ENCODE assay signal across 14 cellular contexts in genomic region chr15:39584662-39585393, GRCh38. TPM values are rescaled to one million over a fixed set of nuclear protein-coding genes. Genes with fewer than 3 reads are reported as not detected.
DNase-seq lines count a peak whose midpoint lies in the region; ATAC-seq and TF ChIP-seq lines count a peak whose summit lies in the region.
"Had no signal": no experiment of that assay in that cellular context is flagged by ENCODE, and none has a peak within 500 bp of the region (broad histone marks: within the 10 kb centered on the region; RNA-seq: fewer than 3 reads in every experiment).

No MANE protein-coding gene starts in this region.

- ATAC-seq in psoas muscle, result no peak
- no peak for ATAC-seq in GM19351 (IDR thresholded peaks at IDR 0.05; ENCODE audit: unreplicated experiment)
- ATAC-seq in HG02678 (IDR thresholded peaks at IDR 0.05; ENCODE audit: unreplicated experiment), result no peak
- ATAC-seq in GM18868 (IDR thresholded peaks at IDR 0.05; ENCODE audit: unreplicated experiment), result no peak
- ATAC-seq: stimulated activated naive B cell treated with anti-CD40 and anti-IgM and Interleukin-4, amounts not matched to agents 10 μg/mL and 1 μg/mL and 100 μg/mL, for 72 hours; T-cell had no signal

- peaks cover 16% of the 10 kb centered on the region for H3K4me1 ChIP-seq in adipocyte (ENCODE audit: control insufficient read depth, insufficient read depth, low read length)
- H3K4me1 ChIP-seq in psoas muscle, result no peaks in the 10 kb centered on the region

- no peaks in the 10 kb centered on the region for H3K27me3 ChIP-seq in adipocyte (replicated peaks; ENCODE audit: control insufficient read depth, insufficient read depth, low read length)
- peaks cover 0 to 26% (median 7%) of the 10 kb centered on the region in 3 donors for H3K27me3 ChIP-seq in psoas muscle (ENCODE audit: insufficient read depth in 3 of 3, low read length in 2 of 3)

- no peaks in the 10 kb centered on the region for H3K9me3 ChIP-seq in adipocyte (ENCODE audit: control insufficient read depth, low read length)
- no peaks in the 10 kb centered on the region for H3K9me3 ChIP-seq in psoas muscle

- peaks cover 34% of the 10 kb centered on the region for H3K4me1 Mint-ChIP-seq in CD14-positive monocyte
- H3K4me1 Mint-ChIP-seq in mesothelial cell of epicardium, result peaks cover 27% of the 10 kb centered on the region

- no peak overlapping the region for H3K27ac ChIP-seq in psoas muscle
- H3K27ac ChIP-seq: HL-60 had no signal

- H3K9ac ChIP-seq in adipocyte (ENCODE audit: low read length), result peak overlapping the region; percentile 88

- no peak overlapping the region for H3K27ac Mint-ChIP-seq in CD14-positive monocyte
- H3K27ac Mint-ChIP-seq in mesothelial cell of epicardium, result no peak overlapping the region
- H3K27ac Mint-ChIP-seq: stimulated activated naive B cell treated with anti-CD40 and anti-IgM and Interleukin-4, amounts not matched to agents 10 μg/mL and 1 μg/mL and 100 μg/mL, for 72 hours; T-cell had no signal

- H3K27me3 Mint-ChIP-seq in CD14-positive monocyte (ENCODE audit: low read depth in 3 of 3), result peaks cover 10 to 37% (median 32%) of the 10 kb centered on the region in 3 donors
- no peaks in the 10 kb centered on the region for H3K27me3 Mint-ChIP-seq in mesothelial cell of epicardium (ENCODE audit: low read depth)

- intact Hi-C loops in CD14-positive monocyte (cut with micrococcal nuclease) (loop anchor here (5.0 to 10.0 kb wide), 6 partner anchors 170 to 458 kb away; no protein-coding TSS in a partner anchor), psoas muscle (cut with DNase I) (loop anchor here (5.0 to 10.0 kb wide), 3 partner anchors 170 to 878 kb away; no protein-coding TSS in a partner anchor)

- H3K36me3 Mint-ChIP-seq in CD14-positive monocyte, result peaks cover 85 to 88% of the 10 kb centered on the region in 2 donors
- peaks cover 41% of the 10 kb centered on the region for H3K36me3 Mint-ChIP-seq in mesothelial cell of epicardium
- H3K36me3 Mint-ChIP-seq: stimulated activated naive B cell treated with anti-CD40 and anti-IgM and Interleukin-4, amounts not matched to agents 10 μg/mL and 1 μg/mL and 100 μg/mL, for 72 hours had no signal

- H3K36me3 ChIP-seq in adipocyte (ENCODE audit: control insufficient read depth, insufficient read depth, low read length, severe bottlenecking) (peaks cover 72% of the 10 kb centered on the region), psoas muscle (ENCODE audit: insufficient read depth in 1 of 2, low read depth in 1 of 2) (peaks cover 0 to 14% of the 10 kb centered on the region in 2 donors)

- DNase-seq in CD14-positive monocyte (ENCODE audit: low spot score), result no peak
- DNase-seq in adipocyte (ENCODE audit: low read depth), result peak; percentile 22
- DNase-seq in fibroblast of villous mesenchyme (ENCODE audit: low read depth), result peak; percentile 8
- no peak for DNase-seq in psoas muscle
- DNase-seq in mesothelial cell of epicardium (ENCODE audit: low spot score in 2 of 2, unreplicated experiment in 2 of 2), result no peak
- DNase-seq: activated CD4-positive, alpha-beta T cell treated with anti-CD3 and anti-CD28 coated beads for 48 hours; C1 segment of cervical spinal cord; nucleus accumbens; stimulated activated naive B cell treated with anti-CD40 and anti-IgM and Interleukin-4, amounts not matched to agents 10 μg/mL and 1 μg/mL and 100 μg/mL, for 72 hours; T-cell had no signal

- peaks cover 0 to 5% (median under 1%) of the 10 kb centered on the region in 7 donors for H3K9me3 Mint-ChIP-seq in CD14-positive monocyte
- no peaks in the 10 kb centered on the region for H3K9me3 Mint-ChIP-seq in mesothelial cell of epicardium
- H3K9me3 Mint-ChIP-seq: stimulated activated naive B cell treated with anti-CD40 and anti-IgM and Interleukin-4, amounts not matched to agents 10 μg/mL and 1 μg/mL and 100 μg/mL, for 72 hours; T-cell had no signal

- WGBS in psoas muscle, 3 donors, result 79 to 87% (median 85%) methylated on average over 3 of the region's 3 CpGs

- peak overlapping the region; percentile 82 for H3K4me3 ChIP-seq in adipocyte (ENCODE audit: low read length)
- H3K4me3 ChIP-seq in fibroblast of villous mesenchyme (ENCODE audit: low read depth, low read length), result peak overlapping the region; percentile 80
- peak overlapping the region; percentile 9 for H3K4me3 ChIP-seq in psoas muscle

- H3K4me3 Mint-ChIP-seq in CD14-positive monocyte (peak overlapping the region; percentile 30 to 98), mesothelial cell of epicardium (no peak overlapping the region)
- H3K4me3 Mint-ChIP-seq: stimulated activated naive B cell treated with anti-CD40 and anti-IgM and Interleukin-4, amounts not matched to agents 10 μg/mL and 1 μg/mL and 100 μg/mL, for 72 hours; T-cell had no signal

- TF ChIP-seq CTCF in CD14-positive monocyte (IDR thresholded peaks at IDR 0.05) (no peak), fibroblast of villous mesenchyme (IDR thresholded peaks at IDR 0.05; ENCODE audit: insufficient read depth, low read depth, low read length) (no peak), psoas muscle (IDR thresholded peaks at IDR 0.05) (no peak), mesothelial cell of epicardium (IDR thresholded peaks at IDR 0.05; ENCODE audit: unreplicated experiment) (no peak)

RNA-seq across cellular contexts. Expression of gene THBS1, which starts 3.9 kb away (rescaled TPM):
- polyA plus RNA-seq in CD14-positive monocyte, result 10 to 100 TPM in 1 of 2 donors, under 1 TPM in 1; 0.52 to 55.4 TPM
- 7,420 and 8,241 TPM in 2 replicates for total RNA-seq in fibroblast of villous mesenchyme
- 10 to 100 TPM in 3 of 4 donors, 1 to 10 TPM in 1; 9.5 to 40.1 (median 27.1) TPM for total RNA-seq in psoas muscle
- 1 to 10 TPM; 3.3 to 9.7 (median 4.5) TPM for polyA plus RNA-seq in psoas muscle
- 332 to 367 TPM (median 337 TPM) in 3 replicates for total RNA-seq in mesothelial cell of epicardium

Comparison
In these comparisons a context has a peak if more than half of its experiments do, and no peak if none do; other contexts are left out.
1. DNase-seq: peak in adipocyte (single experiment) and fibroblast of villous mesenchyme (single experiment); none in CD14-positive monocyte (single experiment), psoas muscle (0 of 2) and mesothelial cell of epicardium (0 of 2).
2. H3K4me3 ChIP-seq: peak in every context shown above with its lines; median percentile 82 in adipocyte; 80 in fibroblast of villous mesenchyme; 9 in psoas muscle.
3. RNA of gene THBS1, which starts 3.9 kb away (total RNA-seq): 7,420 to 8,241 TPM in fibroblast of villous mesenchyme; 332 to 367 TPM in mesothelial cell of epicardium and 9.5 to 40.1 TPM in psoas muscle; every median in the first group is over 10 times any median in the second.